In genomic region chr15:76340802-76341365, GRCh38 we compare ENCODE assay signal across 8 cellular contexts. TPM values are rescaled to one million over a fixed set of nuclear protein-coding genes. Genes with fewer than 3 reads are reported as not detected.
A peak's percentile ranks its signal among the peaks of the same experiment; 100 is the strongest.
DNase-seq lines count a peak whose midpoint lies in the region; ATAC-seq and TF ChIP-seq lines count a peak whose summit lies in the region.
"Had no signal": no experiment of that assay in that cellular context is flagged by ENCODE, and none has a peak within 500 bp of the region (broad histone marks: within the 10 kb centered on the region; RNA-seq: fewer than 3 reads in every experiment).

No MANE protein-coding gene starts in this region.

- H3K9ac ChIP-seq in trophoblast cell (ENCODE audit: low read length): no peak overlapping the region

- H4K8ac ChIP-seq in trophoblast cell (ENCODE audit: low read depth, low read length): no peak overlapping the region

- H4K12ac ChIP-seq in trophoblast cell (ENCODE audit: low read depth, low read length): no peak overlapping the region

- DNase-seq in GM13977 (ENCODE audit: low spot score) (peak; percentile 72), T-helper 17 cell (peak; percentile 25 to 32 (median 30)), epidermal melanocyte (ENCODE audit: insufficient read length, low spot score) (peak; percentile 23), trophoblast cell (peak; percentile 42 to 45), mucosa of gallbladder (ENCODE audit: low spot score) (no peak), cerebellum (ENCODE audit: low spot score) (no peak)

- WGBS in trophoblast cell (ENCODE audit: extremely low coverage, insufficient coverage, insufficient read length): no CpG with 5 or more reads among the region's 35 CpGs

- in situ Hi-C loops in GM13977 (cut with MboI; ENCODE audit: low pct_unique_long_range_greater_than_20kb, low sequenced_read_pairs, unreplicated experiment): no loop called here

- no peak overlapping the region for H3K27ac Mint-ChIP-seq in T-helper 17 cell

- ATAC-seq in T-helper 17 cell (peak; percentile 68), HG03280 (IDR thresholded peaks at IDR 0.05; ENCODE audit: unreplicated experiment) (no peak)

- no peak overlapping the region for H2AFZ ChIP-seq in trophoblast cell (ENCODE audit: insufficient read depth, low read length, poor library complexity)

- peak overlapping the region; percentile 60 for H3K4me2 ChIP-seq in trophoblast cell (ENCODE audit: low read length)

- H2AK5ac ChIP-seq in trophoblast cell (ENCODE audit: low read length): no peak overlapping the region

- no peak overlapping the region for H3K18ac ChIP-seq in trophoblast cell (ENCODE audit: low read length)

- peak; percentile 47 for TF ChIP-seq CTCF in GM13977 (IDR thresholded peaks at IDR 0.05; ENCODE audit: extremely low read depth, insufficient read depth, missing control alignments)

- peaks cover 84% of the 10 kb centered on the region for H3K27me3 ChIP-seq in trophoblast cell (ENCODE audit: insufficient read depth, low read length)

- no peak overlapping the region for H3K4me3 ChIP-seq in trophoblast cell (ENCODE audit: low read depth, low read length)
- H3K4me3 ChIP-seq: lung had no signal

- H3K23ac ChIP-seq in trophoblast cell (ENCODE audit: low read length): no peak overlapping the region

- H3K79me2 ChIP-seq in trophoblast cell (ENCODE audit: control insufficient read depth, insufficient read depth, low read length, poor library complexity): no peaks in the 10 kb centered on the region

- H2BK12ac ChIP-seq in trophoblast cell (ENCODE audit: low read length): no peak overlapping the region

- peaks cover 32 to 39% of the 10 kb centered on the region in 2 experiments for H3K4me1 ChIP-seq in trophoblast cell (ENCODE audit: control insufficient read depth in 1 of 2, insufficient read depth in 2 of 2, low read length in 2 of 2)

- H3K79me1 ChIP-seq in trophoblast cell (ENCODE audit: low read length): no peaks in the 10 kb centered on the region

- no peak overlapping the region for H2BK120ac ChIP-seq in trophoblast cell (ENCODE audit: insufficient read depth, low read length, poor library complexity)

- H3K9me3 ChIP-seq in T-helper 17 cell (ENCODE audit: control insufficient read depth, low read length, poor library complexity, severe bottlenecking): no peaks in the 10 kb centered on the region
- peaks cover 12% of the 10 kb centered on the region for H3K9me3 ChIP-seq in trophoblast cell (ENCODE audit: insufficient read depth, low read depth, low read length)

- no peak overlapping the region for H3K4ac ChIP-seq in trophoblast cell (ENCODE audit: low read depth, low read length)

- H3K4me1 Mint-ChIP-seq in T-helper 17 cell: peaks cover 50% of the 10 kb centered on the region

- H3K4me3 Mint-ChIP-seq in T-helper 17 cell: peak overlapping the region; percentile 93

- no peak overlapping the region for H3K14ac ChIP-seq in trophoblast cell (ENCODE audit: low read length)

- peaks cover 83% of the 10 kb centered on the region for H3K27me3 Mint-ChIP-seq in T-helper 17 cell

- no peak overlapping the region for H4K91ac ChIP-seq in trophoblast cell (ENCODE audit: low read depth, low read length)

- peaks cover 19% of the 10 kb centered on the region for H3K36me3 Mint-ChIP-seq in T-helper 17 cell (ENCODE audit: low read depth)

- no peak overlapping the region for H3K27ac ChIP-seq in trophoblast cell (ENCODE audit: low read depth, low read length)

- no peak overlapping the region for H2BK5ac ChIP-seq in trophoblast cell (ENCODE audit: low read depth, low read length, poor library complexity)

- H3K36me3 ChIP-seq in trophoblast cell (ENCODE audit: control insufficient read depth in 1 of 2, insufficient read depth in 2 of 2, low read length in 2 of 2): no peaks in the 10 kb centered on the region

RNA-seq across cellular contexts. Expression of gene ISL2, which starts 4.3 kb away (rescaled TPM):
- total RNA-seq in T-helper 17 cell (not detected), mucosa of gallbladder (0.86 TPM), cerebellum (not detected)
- 0.19 and 0.29 TPM in 2 replicates for polyA plus RNA-seq in trophoblast cell (2013)

RNA-seq across cellular contexts. Expression of gene ETFA, which starts 29.6 kb away (rescaled TPM):
- 10 to 100 TPM; 37.0 to 68.2 TPM for total RNA-seq in T-helper 17 cell
- polyA plus RNA-seq in trophoblast cell (2013): 82.1 and 86.6 TPM in 2 replicates
- 123 TPM for total RNA-seq in mucosa of gallbladder
- 52.8 TPM for total RNA-seq in cerebellum

Comparison
In these comparisons a context has a peak if more than half of its experiments do, and no peak if none do; other contexts are left out.
1. DNase-seq: peak in GM13977 (single experiment), T-helper 17 cell (3 of 3), epidermal melanocyte (single experiment) and trophoblast cell (2 of 2); none in mucosa of gallbladder (single experiment) and cerebellum (single experiment).